ENCODE assay signal across 29 cellular contexts in the genomic region with DNA sequence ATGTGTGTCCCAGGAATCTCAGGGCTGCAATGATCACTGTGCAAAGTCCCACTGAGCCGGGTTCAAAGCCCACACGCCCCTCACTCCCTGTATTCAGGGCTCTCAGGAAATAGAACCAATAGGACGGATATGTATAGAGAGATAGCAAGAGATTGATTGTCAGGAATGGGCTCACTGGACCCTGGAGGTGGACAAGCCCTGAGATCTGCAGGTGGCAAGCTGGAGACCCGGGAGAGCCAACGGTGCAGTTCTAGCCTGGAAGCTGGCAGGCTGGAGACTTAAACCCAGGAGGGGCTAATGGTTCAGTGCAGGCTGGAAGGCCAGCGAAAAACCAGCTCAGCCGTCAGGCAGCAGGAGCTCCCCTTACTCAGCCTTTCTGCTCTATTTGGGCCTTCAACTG. TPM values are rescaled to one million over a fixed set of nuclear protein-coding genes. Genes with fewer than 3 reads are reported as not detected.
"Had no signal": no experiment of that assay in that cellular context is flagged by ENCODE, and none has a peak within 500 bp of the region (broad histone marks: within the 10 kb centered on the region; RNA-seq: fewer than 3 reads in every experiment).

No MANE protein-coding gene starts in this region.

- H3K36me3 Mint-ChIP-seq: mesothelial cell of epicardium; naive thymus-derived CD4-positive, alpha-beta T cell; natural killer cell treated with Interleukin-12 subunit alpha and Interleukin-12 subunit beta and Interleukin-15 and Interleukin-18, amount 100 ng/mL, for 72 hours; stimulated activated effector memory CD8-positive, alpha-beta T cell treated with anti-CD3 and anti-CD28 coated beads, Interleukin-12 subunit alpha, Interleukin-12 subunit beta, amount 100 ng/mL, for 72 hours had no signal

- DNase-seq: islet precursor cell; kidney glomerular epithelial cell; left cardiac atrium; mesendoderm; naive thymus-derived CD4-positive, alpha-beta T cell; occipital lobe; stimulated activated CD4-positive, alpha-beta T cell treated with anti-CD3 and anti-CD28 coated beads, Interleukin-4, amount 100 ng/mL, for 24 hours; stimulated activated naive CD4-positive, alpha-beta T cell; trophoblast cell; uterus had no signal

- ATAC-seq: heart right ventricle; left cardiac atrium; left lobe of liver; naive thymus-derived CD4-positive, alpha-beta T cell; natural killer cell treated with Interleukin-12 subunit alpha and Interleukin-12 subunit beta and Interleukin-15 and Interleukin-18, amount 100 ng/mL, for 72 hours; sciatic nerve; stimulated activated effector memory CD8-positive, alpha-beta T cell treated with anti-CD3 and anti-CD28 coated beads, Interleukin-12 subunit alpha, Interleukin-12 subunit beta, amount 100 ng/mL, for 72 hours had no signal

- H3K4me1 Mint-ChIP-seq: naive thymus-derived CD4-positive, alpha-beta T cell; stimulated activated effector memory CD8-positive, alpha-beta T cell treated with anti-CD3 and anti-CD28 coated beads, Interleukin-12 subunit alpha, Interleukin-12 subunit beta, amount 100 ng/mL, for 72 hours had no signal

- H3K27ac Mint-ChIP-seq: mesothelial cell of epicardium; naive thymus-derived CD4-positive, alpha-beta T cell; natural killer cell treated with Interleukin-12 subunit alpha and Interleukin-12 subunit beta and Interleukin-15 and Interleukin-18, amount 100 ng/mL, for 72 hours; progenitor cell of endocrine pancreas; stimulated activated effector memory CD8-positive, alpha-beta T cell treated with anti-CD3 and anti-CD28 coated beads, Interleukin-12 subunit alpha, Interleukin-12 subunit beta, amount 100 ng/mL, for 72 hours; stimulated activated naive CD8-positive, alpha-beta T cell treated with anti-CD3 and anti-CD28 coated beads, Interleukin-15, Interleukin-2, amounts not matched to agents 100 ng/mL and 50 ng/mL, for 24 hours had no signal

- H3K36me3 ChIP-seq: heart right ventricle, neutrophil, right atrium auricular region, suprapubic skin, thoracic aorta, tibial artery, uterus had no signal

- H3K27ac ChIP-seq: heart right ventricle, hepatocyte, neutrophil, parathyroid adenoma, right atrium auricular region, skin epidermis, suprapubic skin, thoracic aorta, tibial artery, uterus had no signal

- H3K4me3 Mint-ChIP-seq: mesothelial cell of epicardium; naive thymus-derived CD4-positive, alpha-beta T cell; natural killer cell treated with Interleukin-12 subunit alpha and Interleukin-12 subunit beta and Interleukin-15 and Interleukin-18, amount 100 ng/mL, for 72 hours; neural crest cell; stimulated activated effector memory CD8-positive, alpha-beta T cell treated with anti-CD3 and anti-CD28 coated beads, Interleukin-12 subunit alpha, Interleukin-12 subunit beta, amount 100 ng/mL, for 72 hours; stimulated activated naive CD8-positive, alpha-beta T cell treated with anti-CD3 and anti-CD28 coated beads, Interleukin-15, Interleukin-2, amounts not matched to agents 100 ng/mL and 50 ng/mL, for 24 hours had no signal

- H3K9me3 ChIP-seq: neutrophil, uterus had no signal

- H3K9me3 Mint-ChIP-seq: natural killer cell treated with Interleukin-12 subunit alpha and Interleukin-12 subunit beta and Interleukin-15 and Interleukin-18, amount 100 ng/mL, for 72 hours; stimulated activated naive CD8-positive, alpha-beta T cell treated with anti-CD3 and anti-CD28 coated beads, Interleukin-15, Interleukin-2, amounts not matched to agents 100 ng/mL and 50 ng/mL, for 24 hours had no signal

- H3K27me3 ChIP-seq: hepatocyte, right atrium auricular region, tibial artery, uterus had no signal

- H3K4me3 ChIP-seq: heart right ventricle, hepatocyte, lung, right atrium auricular region, skin epidermis, suprapubic skin, thoracic aorta, tibial artery, uterus had no signal

- H3K4me1 ChIP-seq: parathyroid adenoma, right atrium auricular region had no signal

RNA-seq across cellular contexts. Expression of a gene that starts 52.8 kb away (rescaled TPM):
- total RNA-seq: mononuclear cell; naive thymus-derived CD4-positive, alpha-beta T cell; natural killer cell treated with Interleukin-12 subunit alpha and Interleukin-12 subunit beta and Interleukin-15 and Interleukin-18, amount 100 ng/mL, for 72 hours had no signal
